ENCODE assay signal across 8 cellular contexts in genomic region chr5:36724429-36725332, GRCh38.
DNase-seq lines count a peak whose midpoint lies in the region; ATAC-seq and TF ChIP-seq lines count a peak whose summit lies in the region.

No MANE protein-coding gene starts in this region.

- peak; percentile 39 for DNase-seq in NCI-H748 (lab: John Stamatoyannopoulos, UW; ENCODE audit: unreplicated experiment)
- DNase-seq in NCI-H748 treated with DMSO at 0.1 percent for 48 hours (lab: John Stamatoyannopoulos, UW) = no peak
- DNase-seq in HFFc6 = no peak
- DNase-seq in activated CD8-positive, alpha-beta memory T cell treated with anti-CD3 and anti-CD28 coated beads, Interleukin-2, amount 10 ng/mL, durations not matched to agents 7 days and 5 days = peak; percentile 51
- peak; percentile 56 to 63 for DNase-seq in left colon
- DNase-seq in chondrocyte (ENCODE audit: low spot score) = no peak
- no peak for DNase-seq in NCI-H146 (lab: John Stamatoyannopoulos, UW)

- H3K9me2 ChIP-seq in Loucy (replicated peaks; ENCODE audit: low read depth, low read length) = no peaks in the 10 kb centered on the region

- H3K36me3 Mint-ChIP-seq in HFFc6 (ENCODE audit: low read depth) (no peaks in the 10 kb centered on the region), chondrocyte (ENCODE audit: low read depth) (peaks cover 3% of the 10 kb centered on the region)
- H3K36me3 Mint-ChIP-seq in activated CD8-positive, alpha-beta memory T cell treated with anti-CD3 and anti-CD28 coated beads, Interleukin-2, amount 10 ng/mL, durations not matched to agents 7 days and 5 days = no peaks in the 10 kb centered on the region

- H3K9me3 Mint-ChIP-seq in HFFc6 = no peaks in the 10 kb centered on the region
- no peaks in the 10 kb centered on the region for H3K9me3 Mint-ChIP-seq in activated CD8-positive, alpha-beta memory T cell treated with anti-CD3 and anti-CD28 coated beads, Interleukin-2, amount 10 ng/mL, durations not matched to agents 7 days and 5 days (ENCODE audit: low read depth)
- H3K9me3 Mint-ChIP-seq in chondrocyte (ENCODE audit: low read depth) = no peaks in the 10 kb centered on the region

- peak overlapping the region; percentile 76 for H3K4me3 ChIP-seq in Loucy (ENCODE audit: low read length, poor library complexity, severe bottlenecking)

- no peaks in the 10 kb centered on the region for H3K27me3 ChIP-seq in Loucy (ENCODE audit: insufficient read depth, low read length, poor library complexity, severe bottlenecking)

- peaks cover 10% of the 10 kb centered on the region for H3K4me1 Mint-ChIP-seq in HFFc6 (ENCODE audit: low read depth)
- H3K4me1 Mint-ChIP-seq in activated CD8-positive, alpha-beta memory T cell treated with anti-CD3 and anti-CD28 coated beads, Interleukin-2, amount 10 ng/mL, durations not matched to agents 7 days and 5 days = peaks cover 13% of the 10 kb centered on the region
- no peaks in the 10 kb centered on the region for H3K4me1 Mint-ChIP-seq in chondrocyte (ENCODE audit: low read depth)

- H3K27me3 Mint-ChIP-seq in HFFc6 (ENCODE audit: insufficient read depth) (peaks cover 16% of the 10 kb centered on the region), chondrocyte (ENCODE audit: low read depth) (peaks cover 10% of the 10 kb centered on the region)
- H3K27me3 Mint-ChIP-seq in activated CD8-positive, alpha-beta memory T cell treated with anti-CD3 and anti-CD28 coated beads, Interleukin-2, amount 10 ng/mL, durations not matched to agents 7 days and 5 days = peaks cover 8% of the 10 kb centered on the region

- H3K9me3 ChIP-seq in Loucy (ENCODE audit: insufficient read depth, low read depth, low read length) = no peaks in the 10 kb centered on the region

- intact Hi-C loops in left colon (cut with DNase I, micrococcal nuclease) = no loop called here

- TF ChIP-seq CTCF in HFFc6 (IDR thresholded peaks at IDR 0.05) = no peak
- peak; percentile 4 for TF ChIP-seq CTCF in Loucy (conservative IDR thresholded peaks at IDR 0.05; ENCODE audit: low read length)
- TF ChIP-seq CTCF in chondrocyte (IDR thresholded peaks at IDR 0.05) = no peak

- CTCF ChIA-PET in activated CD8-positive, alpha-beta memory T cell treated with anti-CD3 and anti-CD28 coated beads, Interleukin-2, amount 10 ng/mL, durations not matched to agents 7 days and 5 days (lab: Charles Lee) = interaction anchor here (1.7 kb wide), 1 partner anchor 15 kb away, joined by 7 read pairs; no protein-coding TSS in a partner anchor

- H3F3A ChIP-seq in Loucy (ENCODE audit: low read depth) = no peaks in the 10 kb centered on the region

- H3K36me3 ChIP-seq in Loucy (ENCODE audit: insufficient read depth, low read length) = no peaks in the 10 kb centered on the region

- peaks cover 46% of the 10 kb centered on the region for H3K4me1 ChIP-seq in Loucy (ENCODE audit: insufficient read depth, low read length, poor library complexity, severe bottlenecking)

- ATAC-seq in activated CD8-positive, alpha-beta memory T cell treated with anti-CD3 and anti-CD28 coated beads, Interleukin-2, amount 10 ng/mL, durations not matched to agents 7 days and 5 days = peak; percentile 82
- ATAC-seq in left colon = peak; percentile 86

- peaks cover 42% of the 10 kb centered on the region for H3K79me2 ChIP-seq in Loucy (ENCODE audit: insufficient read depth, low read length)

- no peaks in the 10 kb centered on the region for H4K20me1 ChIP-seq in Loucy (ENCODE audit: insufficient read depth, low read length, poor library complexity, severe bottlenecking)

- peak overlapping the region; percentile 86 for H2AFZ ChIP-seq in Loucy (ENCODE audit: low read length)

- H3K27ac Mint-ChIP-seq in HFFc6 (no peak overlapping the region), chondrocyte (ENCODE audit: unreplicated experiment) (no peak overlapping the region)
- H3K27ac Mint-ChIP-seq in activated CD8-positive, alpha-beta memory T cell treated with anti-CD3 and anti-CD28 coated beads, Interleukin-2, amount 10 ng/mL, durations not matched to agents 7 days and 5 days = peak overlapping the region; percentile 42

- H3K4me3 Mint-ChIP-seq in HFFc6 (peak overlapping the region; percentile 23), chondrocyte (ENCODE audit: unreplicated experiment) (no peak overlapping the region)
- peak overlapping the region; percentile 68 for H3K4me3 Mint-ChIP-seq in activated CD8-positive, alpha-beta memory T cell treated with anti-CD3 and anti-CD28 coated beads, Interleukin-2, amount 10 ng/mL, durations not matched to agents 7 days and 5 days

- H3K9ac ChIP-seq in Loucy (ENCODE audit: low read depth, low read length, poor library complexity, severe bottlenecking) = peak overlapping the region; percentile 83

- H3K4me2 ChIP-seq in Loucy (ENCODE audit: low read depth, low read length, poor library complexity, severe bottlenecking) = peak overlapping the region; percentile 93

Comparison
In these comparisons a context has a peak if more than half of its experiments do, and no peak if none do; other contexts are left out.
1. DNase-seq: peak in NCI-H748 (single experiment), activated CD8-positive, alpha-beta memory T cell treated with anti-CD3 and anti-CD28 coated beads, Interleukin-2, amount 10 ng/mL, durations not matched to agents 7 days and 5 days (single experiment) and left colon (2 of 2); none in NCI-H748 treated with DMSO at 0.1 percent for 48 hours (single experiment), HFFc6 (single experiment), chondrocyte (single experiment) and NCI-H146 (single experiment).